In the genomic region with DNA sequence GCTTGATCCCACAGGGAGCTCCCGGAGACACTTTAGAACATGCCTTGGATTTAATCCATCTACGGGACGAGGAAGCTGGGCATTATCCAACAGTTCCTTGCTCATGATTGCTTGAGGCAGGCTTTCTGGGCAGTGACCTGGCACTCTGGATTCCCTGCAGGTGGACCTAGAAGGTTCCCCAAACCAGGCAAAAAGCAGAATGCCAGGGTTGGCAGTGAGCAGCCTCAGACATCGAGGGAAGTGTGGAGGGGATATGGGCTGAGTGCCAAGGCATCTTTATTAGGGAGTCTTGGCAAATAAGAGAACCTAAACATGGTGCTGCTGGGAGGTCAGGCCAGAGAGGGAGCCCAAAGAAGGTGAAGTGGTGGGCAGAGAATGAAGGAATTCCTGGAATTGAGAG, we compare ENCODE assay signal across 12 cellular contexts.
A peak's percentile ranks its signal among the peaks of the same experiment; 100 is the strongest.
DNase-seq lines count a peak whose midpoint lies in the region; ATAC-seq lines count a peak whose summit lies in the region.
"Had no signal": no experiment of that assay in that cellular context is flagged by ENCODE, and none has a peak within 500 bp of the region (broad histone marks: within the 10 kb centered on the region; RNA-seq: fewer than 3 reads in every experiment).

No MANE protein-coding gene starts in this region.

- peaks cover 35% of the 10 kb centered on the region for H3K4me1 ChIP-seq in CD4-positive, CD25-positive, alpha-beta regulatory T cell (ENCODE audit: control insufficient read depth, insufficient read depth, low read length, poor library complexity, severe bottlenecking)
- H3K4me1 ChIP-seq: SJSA1 had no signal

- no peak for DNase-seq in CD4-positive, CD25-positive, alpha-beta regulatory T cell
- DNase-seq in G401 (ENCODE audit: low spot score): peak; percentile 44
- DNase-seq in activated T-helper 2 cell treated with anti-CD3 and anti-CD28 coated beads, Interferon-gamma antibody, Interleukin-2, Interleukin-4, amounts not matched to agents 10 μg/mL and 5 μg/mL and 100 μg/mL, durations not matched to agents 14 hours and 24 hours and 36 hours (ENCODE audit: low spot score): no peak
- DNase-seq in memory B cell (ENCODE audit: low spot score in 2 of 2): no peak
- no peak for DNase-seq in activated CD4-positive, CD25-positive, alpha-beta regulatory T cell treated with anti-CD3 and anti-CD28 coated beads, Interleukin-2, amount 50 U/mL, for 72 hours
- DNase-seq in ACHN: no peak
- no peak for DNase-seq in kidney tubule cell (ENCODE audit: low spot score)
- DNase-seq: central memory CD4-positive, alpha-beta T cell; erythroblast; NCI-H2081 treated with DMSO at 0.1 percent for 48 hours had no signal

- no peaks in the 10 kb centered on the region for H3K27me3 ChIP-seq in CD4-positive, CD25-positive, alpha-beta regulatory T cell (ENCODE audit: control insufficient read depth, insufficient read depth, low read length)
- H3K27me3 ChIP-seq: SJSA1 had no signal

- no peak overlapping the region for H3K27ac ChIP-seq in CD4-positive, CD25-positive, alpha-beta regulatory T cell (ENCODE audit: insufficient read depth, low read length, poor library complexity, severe bottlenecking)
- H3K27ac ChIP-seq: SJSA1 had no signal

- in situ Hi-C loops in G401 (cut with HindIII; ENCODE audit: low sequenced_read_pairs) (no loop called here), ACHN (cut with HindIII; ENCODE audit: low pct_ligation_motif_present, low pct_unique_long_range_greater_than_20kb, low sequenced_read_pairs) (no loop called here)

- peaks cover 23 to 55% (median 40%) of the 10 kb centered on the region in 4 donors for H3K4me1 Mint-ChIP-seq in CD4-positive, CD25-positive, alpha-beta regulatory T cell
- H3K4me1 Mint-ChIP-seq in activated T-helper 2 cell treated with anti-CD3 and anti-CD28 coated beads, Interferon-gamma antibody, Interleukin-2, Interleukin-4, amounts not matched to agents 10 μg/mL and 5 μg/mL and 100 μg/mL, durations not matched to agents 14 hours and 24 hours and 36 hours (ENCODE audit: low read depth): peaks cover 54% of the 10 kb centered on the region
- peaks cover 45% of the 10 kb centered on the region for H3K4me1 Mint-ChIP-seq in memory B cell

- peaks cover 4% of the 10 kb centered on the region for H3K36me3 Mint-ChIP-seq in CD4-positive, CD25-positive, alpha-beta regulatory T cell
- peaks cover 18% of the 10 kb centered on the region for H3K36me3 Mint-ChIP-seq in activated T-helper 2 cell treated with anti-CD3 and anti-CD28 coated beads, Interferon-gamma antibody, Interleukin-2, Interleukin-4, amounts not matched to agents 10 μg/mL and 5 μg/mL and 100 μg/mL, durations not matched to agents 14 hours and 24 hours and 36 hours (ENCODE audit: low read depth)
- peaks cover 3% of the 10 kb centered on the region for H3K36me3 Mint-ChIP-seq in memory B cell

- peaks cover 0 to 10% of the 10 kb centered on the region in 2 experiments for H3K9me3 ChIP-seq in CD4-positive, CD25-positive, alpha-beta regulatory T cell (ENCODE audit: control insufficient read depth in 2 of 2, low read length in 2 of 2)

- H3K27ac Mint-ChIP-seq in CD4-positive, CD25-positive, alpha-beta regulatory T cell: peak overlapping the region; percentile 94 to 99 (median 94)
- H3K27ac Mint-ChIP-seq in activated T-helper 2 cell treated with anti-CD3 and anti-CD28 coated beads, Interferon-gamma antibody, Interleukin-2, Interleukin-4, amounts not matched to agents 10 μg/mL and 5 μg/mL and 100 μg/mL, durations not matched to agents 14 hours and 24 hours and 36 hours: peak overlapping the region; percentile 92
- peak overlapping the region; percentile 91 for H3K27ac Mint-ChIP-seq in memory B cell

- peaks cover 0 to 13% (median 1%) of the 10 kb centered on the region in 7 donors for H3K9me3 Mint-ChIP-seq in CD4-positive, CD25-positive, alpha-beta regulatory T cell
- H3K9me3 Mint-ChIP-seq in activated T-helper 2 cell treated with anti-CD3 and anti-CD28 coated beads, Interferon-gamma antibody, Interleukin-2, Interleukin-4, amounts not matched to agents 10 μg/mL and 5 μg/mL and 100 μg/mL, durations not matched to agents 14 hours and 24 hours and 36 hours: peaks cover 16% of the 10 kb centered on the region
- peaks cover 5% of the 10 kb centered on the region for H3K9me3 Mint-ChIP-seq in memory B cell

- H3K4me3 Mint-ChIP-seq in CD4-positive, CD25-positive, alpha-beta regulatory T cell: peak overlapping the region; percentile 12 to 57 (median 48)
- no peak overlapping the region for H3K4me3 Mint-ChIP-seq in activated T-helper 2 cell treated with anti-CD3 and anti-CD28 coated beads, Interferon-gamma antibody, Interleukin-2, Interleukin-4, amounts not matched to agents 10 μg/mL and 5 μg/mL and 100 μg/mL, durations not matched to agents 14 hours and 24 hours and 36 hours (ENCODE audit: low read depth)
- H3K4me3 Mint-ChIP-seq in memory B cell: peak overlapping the region; percentile 50

- intact Hi-C loops in activated T-helper 2 cell treated with anti-CD3 and anti-CD28 coated beads, Interferon-gamma antibody, Interleukin-2, Interleukin-4, amounts not matched to agents 10 μg/mL and 5 μg/mL and 100 μg/mL, durations not matched to agents 14 hours and 24 hours and 36 hours (cut with micrococcal nuclease): loop anchor here (10.0 kb wide), 2 partner anchors 599 to 969 kb away; a partner anchor contains a TSS

- H3K4me3 ChIP-seq in CD4-positive, CD25-positive, alpha-beta regulatory T cell (ENCODE audit: low read depth, low read length): peak overlapping the region; percentile 66
- H3K4me3 ChIP-seq: SJSA1 had no signal

- H3K36me3 ChIP-seq in CD4-positive, CD25-positive, alpha-beta regulatory T cell (ENCODE audit: control insufficient read depth, insufficient read depth, low read length): no peaks in the 10 kb centered on the region
- H3K36me3 ChIP-seq: SJSA1 had no signal

- ATAC-seq in CD4-positive, CD25-positive, alpha-beta regulatory T cell (ENCODE audit: low read depth in 2 of 2): no peak
- ATAC-seq in memory B cell (ENCODE audit: low read depth) (no peak), GM19328 (IDR thresholded peaks at IDR 0.05; ENCODE audit: unreplicated experiment) (no peak)

- H3K27me3 Mint-ChIP-seq in CD4-positive, CD25-positive, alpha-beta regulatory T cell: no peaks in the 10 kb centered on the region
- no peaks in the 10 kb centered on the region for H3K27me3 Mint-ChIP-seq in activated T-helper 2 cell treated with anti-CD3 and anti-CD28 coated beads, Interferon-gamma antibody, Interleukin-2, Interleukin-4, amounts not matched to agents 10 μg/mL and 5 μg/mL and 100 μg/mL, durations not matched to agents 14 hours and 24 hours and 36 hours (ENCODE audit: low read depth)
- H3K27me3 Mint-ChIP-seq in memory B cell: no peaks in the 10 kb centered on the region
